In genomic region chr6:15948930-15949900, GRCh38 we compare ENCODE assay signal across 12 cellular contexts.
DNase-seq lines count a peak whose midpoint lies in the region; ATAC-seq and TF ChIP-seq lines count a peak whose summit lies in the region.
"Had no signal": no experiment of that assay in that cellular context is flagged by ENCODE, and none has a peak within 500 bp of the region (broad histone marks: within the 10 kb centered on the region; RNA-seq: fewer than 3 reads in every experiment).

No MANE protein-coding gene starts in this region.

- TF ChIP-seq POLR2A in GM18505 (IDR thresholded peaks at IDR 0.05; ENCODE audit: borderline replicate concordance, extremely low read depth, insufficient read depth, insufficient read length) = no peak

- H3K4me1 Mint-ChIP-seq in WTC11 = peaks cover 49% of the 10 kb centered on the region
- H3K4me1 Mint-ChIP-seq in mesothelial cell of epicardium = peaks cover 42% of the 10 kb centered on the region
- H3K4me1 Mint-ChIP-seq in activated T-cell treated with anti-CD3 and anti-CD28 coated beads, Interleukin-2, amount 50 U/mL, for 4 hours (ENCODE audit: low read depth) = peaks cover 7% of the 10 kb centered on the region

- POLR2A ChIA-PET in WTC11 (lab: Charles Lee) = interaction anchor here (0.6 kb wide), 1 partner anchor 253 kb away, joined by 3 read pairs; no protein-coding TSS in a partner anchor

- intact Hi-C loops in ascending aorta (cut with DNase I) = no loop called here

- no peaks in the 10 kb centered on the region for H3K9me3 ChIP-seq in ascending aorta
- H3K9me3 ChIP-seq: gastrocnemius medialis, neutrophil had no signal

- H3K27me3 ChIP-seq in ascending aorta = no peaks in the 10 kb centered on the region
- H3K27me3 ChIP-seq: gastrocnemius medialis, neutrophil had no signal

- H3K27ac ChIP-seq in ascending aorta = no peak overlapping the region
- H3K27ac ChIP-seq: gastrocnemius medialis, HL-60, neutrophil had no signal

- CTCF ChIA-PET in WTC11 (lab: Charles Lee) = interaction anchor here (1.1 to 1.2 kb wide), 2 partner anchors 56 to 179 kb away, joined by 4 read pairs; partner anchors contain the start of gene MYLIP

- H3K4me3 Mint-ChIP-seq in WTC11 (no peak overlapping the region), mesothelial cell of epicardium (no peak overlapping the region)
- H3K4me3 Mint-ChIP-seq in activated T-cell treated with anti-CD3 and anti-CD28 coated beads, Interleukin-2, amount 50 U/mL, for 4 hours = no peak overlapping the region
- H3K4me3 Mint-ChIP-seq: activated naive CD8-positive, alpha-beta T cell had no signal

- H3K36me3 Mint-ChIP-seq in WTC11 (no peaks in the 10 kb centered on the region), mesothelial cell of epicardium (no peaks in the 10 kb centered on the region)
- no peaks in the 10 kb centered on the region for H3K36me3 Mint-ChIP-seq in activated T-cell treated with anti-CD3 and anti-CD28 coated beads, Interleukin-2, amount 50 U/mL, for 4 hours (ENCODE audit: insufficient read depth)
- H3K36me3 Mint-ChIP-seq: activated naive CD8-positive, alpha-beta T cell had no signal

- no peaks in the 10 kb centered on the region for H3K36me3 ChIP-seq in ascending aorta
- H3K36me3 ChIP-seq: gastrocnemius medialis, neutrophil had no signal

- ATAC-seq in WTC11 = peak; percentile 83
- ATAC-seq in GM18505 (IDR thresholded peaks at IDR 0.05; ENCODE audit: unreplicated experiment) = no peak
- no peak for ATAC-seq in activated T-cell treated with anti-CD3 and anti-CD28 coated beads, Interleukin-2, amount 50 U/mL, for 4 hours
- no peak for ATAC-seq in HG02884 (IDR thresholded peaks at IDR 0.05; ENCODE audit: unreplicated experiment)
- ATAC-seq: gastrocnemius medialis had no signal

- H3K4me3 ChIP-seq in ascending aorta = no peak overlapping the region
- H3K4me3 ChIP-seq: gastrocnemius medialis had no signal

- no peak overlapping the region for H3K27ac Mint-ChIP-seq in WTC11
- peak overlapping the region; percentile 67 for H3K27ac Mint-ChIP-seq in mesothelial cell of epicardium
- H3K27ac Mint-ChIP-seq: activated naive CD8-positive, alpha-beta T cell had no signal

- H3K27me3 Mint-ChIP-seq in WTC11 (ENCODE audit: low read depth) (no peaks in the 10 kb centered on the region), mesothelial cell of epicardium (ENCODE audit: low read depth) (no peaks in the 10 kb centered on the region)
- H3K27me3 Mint-ChIP-seq in activated T-cell treated with anti-CD3 and anti-CD28 coated beads, Interleukin-2, amount 50 U/mL, for 4 hours (ENCODE audit: low read depth) = no peaks in the 10 kb centered on the region
- H3K27me3 Mint-ChIP-seq: activated naive CD8-positive, alpha-beta T cell had no signal

- H3K4me1 ChIP-seq in ascending aorta = no peaks in the 10 kb centered on the region

- DNase-seq in DMS79 (lab: John Stamatoyannopoulos, UW) (peak; percentile 84), NCI-H2029 treated with DMSO at 0.1 percent for 48 hours (lab: John Stamatoyannopoulos, UW) (peak; percentile 100), WTC11 (ENCODE audit: low spot score) (no peak), mesothelial cell of epicardium (ENCODE audit: low spot score in 2 of 2, unreplicated experiment in 2 of 2) (no peak), ascending aorta (ENCODE audit: low spot score in 2 of 2) (no peak)
- no peak for DNase-seq in activated T-cell treated with anti-CD3 and anti-CD28 coated beads, Interleukin-2, amount 50 U/mL, for 4 hours
- DNase-seq: gastrocnemius medialis had no signal

- TF ChIP-seq CTCF in WTC11 (IDR thresholded peaks at IDR 0.05) (no peak), mesothelial cell of epicardium (IDR thresholded peaks at IDR 0.05; ENCODE audit: unreplicated experiment) (no peak), ascending aorta (IDR thresholded peaks at IDR 0.05) (no peak)

- H3K9me3 Mint-ChIP-seq in WTC11 (no peaks in the 10 kb centered on the region), mesothelial cell of epicardium (no peaks in the 10 kb centered on the region)
- H3K9me3 Mint-ChIP-seq in activated T-cell treated with anti-CD3 and anti-CD28 coated beads, Interleukin-2, amount 50 U/mL, for 4 hours = no peaks in the 10 kb centered on the region

TF ChIP-seq in WTC11, 78 proteins besides CTCF, POLR2A, EP300 and RAD21:
- TF ChIP-seq FOXP4 (CRISPR knock-in tag; IDR thresholded peaks at IDR 0.05) (no peak), TEAD1 (CRISPR knock-in tag; IDR thresholded peaks at IDR 0.05) (no peak), IRF1 (CRISPR knock-in tag; IDR thresholded peaks at IDR 0.05) (no peak), PRRX2 (CRISPR knock-in tag; IDR thresholded peaks at IDR 0.05) (no peak), ZNF671 (CRISPR knock-in tag; IDR thresholded peaks at IDR 0.05) (no peak), TP53 (CRISPR knock-in tag; IDR thresholded peaks at IDR 0.05) (no peak), IRF2 (CRISPR knock-in tag; IDR thresholded peaks at IDR 0.05; ENCODE audit: borderline replicate concordance, low read depth) (no peak), SMAD4 (CRISPR knock-in tag; IDR thresholded peaks at IDR 0.05) (no peak), AFF4 (CRISPR knock-in tag; IDR thresholded peaks at IDR 0.05; ENCODE audit: borderline replicate concordance) (no peak), JAZF1 (CRISPR knock-in tag; IDR thresholded peaks at IDR 0.05) (no peak)
TF ChIP-seq in WTC11: peak in this region for 0.

Comparison
In these comparisons a context has a peak if more than half of its experiments do, and no peak if none do; other contexts are left out.
1. DNase-seq: peak in DMS79 (single experiment) and NCI-H2029 treated with DMSO at 0.1 percent for 48 hours (single experiment); none in WTC11 (single experiment), mesothelial cell of epicardium (0 of 2), activated T-cell treated with anti-CD3 and anti-CD28 coated beads, Interleukin-2, amount 50 U/mL, for 4 hours (single experiment) and ascending aorta (0 of 2).